ENCODE assay signal across 8 cellular contexts in genomic region chr11:36131719-36132349, GRCh38.
A peak's percentile ranks its signal among the peaks of the same experiment; 100 is the strongest.
DNase-seq lines count a peak whose midpoint lies in the region; ATAC-seq and TF ChIP-seq lines count a peak whose summit lies in the region.

No MANE protein-coding gene starts in this region.

- H3K27ac ChIP-seq in ovary, result no peak overlapping the region

- no peak overlapping the region for H3K4me3 ChIP-seq in fibroblast of the aortic adventitia (ENCODE audit: low read depth, low read length)
- no peak overlapping the region for H3K4me3 ChIP-seq in ovary

- intact Hi-C loops in ovary (cut with DNase I), result loop anchor here in 3 of 4 donors (2.0 to 10.0 kb wide), 5 partner anchors 135 to 517 kb away; partner anchors contain the start of gene FJX1 (in 2 of the 3)

- H3K36me3 ChIP-seq in ovary, result no peaks in the 10 kb centered on the region

- no peaks in the 10 kb centered on the region for H3K9me3 ChIP-seq in ovary

- TF ChIP-seq EP300 in ovary (IDR thresholded peaks at IDR 0.05), result no peak

- H3K27me3 ChIP-seq in ovary, result no peaks in the 10 kb centered on the region

- H3K4me1 ChIP-seq in ovary (ENCODE audit: insufficient read depth), result no peaks in the 10 kb centered on the region

- WGBS in ovary, 3 donors, result 8 to 13% (median 10%) methylated on average over 8 of the region's 8 CpGs

- no peak for TF ChIP-seq POLR2A in ovary (IDR thresholded peaks at IDR 0.05)

- DNase-seq in AG08396 (ENCODE audit: low spot score) (peak; percentile 64), HCEC 1CT (peak; percentile 55), fibroblast of the aortic adventitia (ENCODE audit: low read depth) (peak; percentile 70), ovary (peak; percentile 63 to 76 (median 71)), NCI-H226 (no peak)

- ATAC-seq in SK-N-SH treated with all-trans-retinoic acid at 6 μM for 48 hours (peak; percentile 50; the same call in 1 of the 3 replicates), HG03520 (IDR thresholded peaks at IDR 0.05; ENCODE audit: unreplicated experiment) (no peak), GM21737 (IDR thresholded peaks at IDR 0.05; ENCODE audit: unreplicated experiment) (no peak)

- peak; percentile 80 for TF ChIP-seq CTCF in fibroblast of the aortic adventitia (IDR thresholded peaks at IDR 0.05; ENCODE audit: insufficient read depth, low read length)
- peak; percentile 44 to 75 (median 54) for TF ChIP-seq CTCF in ovary (IDR thresholded peaks at IDR 0.05)

TF ChIP-seq in SK-N-SH treated with all-trans-retinoic acid at 6 μM for 48 hours, 23 proteins besides CTCF, POLR2A, EP300 and RAD21:
- no peak for TF ChIP-seq CSRNP3 (CRISPR knock-in tag; IDR thresholded peaks at IDR 0.05)
- TF ChIP-seq CSDC2 (CRISPR knock-in tag; IDR thresholded peaks at IDR 0.05), result no peak
- TF ChIP-seq GLIS3 (CRISPR knock-in tag; IDR thresholded peaks at IDR 0.05), result no peak
- no peak for TF ChIP-seq ISL1 (CRISPR knock-in tag; IDR thresholded peaks at IDR 0.05)
- TF ChIP-seq ZNF565 (CRISPR knock-in tag; conservative IDR thresholded peaks at IDR 0.05; ENCODE audit: low read depth), result no peak
- no peak for TF ChIP-seq PATZ1 (CRISPR knock-in tag; IDR thresholded peaks at IDR 0.05; ENCODE audit: borderline replicate concordance)
- TF ChIP-seq, protein P1, sequence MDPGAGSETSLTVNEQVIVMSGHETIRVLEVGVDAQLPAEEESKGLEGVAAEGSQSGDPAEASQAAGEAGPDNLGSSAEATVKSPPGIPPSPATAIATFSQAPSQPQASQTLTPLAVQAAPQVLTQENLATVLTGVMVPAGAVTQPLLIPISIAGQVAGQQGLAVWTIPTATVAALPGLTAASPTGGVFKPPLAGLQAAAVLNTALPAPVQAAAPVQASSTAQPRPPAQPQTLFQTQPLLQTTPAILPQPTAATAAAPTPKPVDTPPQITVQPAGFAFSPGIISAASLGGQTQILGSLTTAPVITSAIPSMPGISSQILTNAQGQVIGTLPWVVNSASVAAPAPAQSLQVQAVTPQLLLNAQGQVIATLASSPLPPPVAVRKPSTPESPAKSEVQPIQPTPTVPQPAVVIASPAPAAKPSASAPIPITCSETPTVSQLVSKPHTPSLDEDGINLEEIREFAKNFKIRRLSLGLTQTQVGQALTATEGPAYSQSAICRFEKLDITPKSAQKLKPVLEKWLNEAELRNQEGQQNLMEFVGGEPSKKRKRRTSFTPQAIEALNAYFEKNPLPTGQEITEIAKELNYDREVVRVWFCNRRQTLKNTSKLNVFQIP (CRISPR knock-in tag; IDR thresholded peaks at IDR 0.05; ENCODE audit: borderline replicate concordance, low read depth), result no peak
- TF ChIP-seq, protein P2, sequence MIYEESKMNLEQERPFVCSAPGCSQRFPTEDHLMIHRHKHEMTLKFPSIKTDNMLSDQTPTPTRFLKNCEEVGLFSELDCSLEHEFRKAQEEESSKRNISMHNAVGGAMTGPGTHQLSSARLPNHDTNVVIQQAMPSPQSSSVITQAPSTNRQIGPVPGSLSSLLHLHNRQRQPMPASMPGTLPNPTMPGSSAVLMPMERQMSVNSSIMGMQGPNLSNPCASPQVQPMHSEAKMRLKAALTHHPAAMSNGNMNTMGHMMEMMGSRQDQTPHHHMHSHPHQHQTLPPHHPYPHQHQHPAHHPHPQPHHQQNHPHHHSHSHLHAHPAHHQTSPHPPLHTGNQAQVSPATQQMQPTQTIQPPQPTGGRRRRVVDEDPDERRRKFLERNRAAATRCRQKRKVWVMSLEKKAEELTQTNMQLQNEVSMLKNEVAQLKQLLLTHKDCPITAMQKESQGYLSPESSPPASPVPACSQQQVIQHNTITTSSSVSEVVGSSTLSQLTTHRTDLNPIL (CRISPR knock-in tag; IDR thresholded peaks at IDR 0.05; ENCODE audit: low read depth), result no peak
- no peak for TF ChIP-seq ARNTL (CRISPR knock-in tag; IDR thresholded peaks at IDR 0.05; ENCODE audit: borderline replicate concordance, low read depth)
- no peak for TF ChIP-seq ZFP3 (CRISPR knock-in tag; IDR thresholded peaks at IDR 0.05)
TF ChIP-seq in SK-N-SH treated with all-trans-retinoic acid at 6 μM for 48 hours: peak in this region for 0.
